ENCODE assay signal across 1 cellular context in the genomic region with DNA sequence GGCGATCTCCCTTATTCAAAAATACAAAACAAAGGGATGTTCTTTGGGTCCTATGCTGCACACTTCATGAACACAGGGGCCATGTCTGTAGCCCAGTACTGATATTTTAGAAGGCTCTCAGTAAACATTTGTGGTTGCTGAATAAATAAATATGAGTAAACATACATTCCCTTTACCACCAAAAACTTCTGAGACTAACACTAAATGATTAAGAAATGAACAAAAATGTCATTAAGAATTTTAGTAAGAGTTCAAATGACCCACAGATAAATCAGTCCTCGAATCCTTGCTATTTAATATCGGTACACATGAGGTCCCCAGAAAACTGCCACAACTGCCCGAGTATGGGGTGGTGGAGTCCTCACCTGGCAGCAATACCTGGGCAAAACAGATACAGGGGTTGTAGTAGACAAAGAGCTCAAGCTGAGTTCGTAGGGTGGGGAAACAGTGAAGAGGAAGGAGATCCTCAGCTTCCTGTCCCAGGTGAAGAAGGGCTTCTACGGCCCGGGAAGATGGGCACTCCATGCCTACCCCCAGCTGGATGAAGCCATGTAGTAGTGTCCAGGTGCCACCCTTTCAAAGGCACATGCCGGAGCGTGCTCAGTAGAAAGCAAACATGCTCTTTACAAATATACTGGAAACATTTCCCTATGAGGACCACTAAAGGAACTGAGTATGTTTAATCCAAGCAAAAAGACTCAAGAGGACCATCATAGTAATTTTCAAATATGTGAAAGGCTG.
TF ChIP-seq lines count a peak whose summit lies in the region.

No MANE protein-coding gene starts in this region.

TF ChIP-seq in GM23338, 12 proteins besides CTCF, POLR2A, EP300 and RAD21 (continued from another document):
- no peak for TF ChIP-seq ZNF462 (CRISPR knock-in tag; IDR thresholded peaks at IDR 0.05)
